Comparison of ENCODE assay signal across 8 cellular contexts in the genomic region with DNA sequence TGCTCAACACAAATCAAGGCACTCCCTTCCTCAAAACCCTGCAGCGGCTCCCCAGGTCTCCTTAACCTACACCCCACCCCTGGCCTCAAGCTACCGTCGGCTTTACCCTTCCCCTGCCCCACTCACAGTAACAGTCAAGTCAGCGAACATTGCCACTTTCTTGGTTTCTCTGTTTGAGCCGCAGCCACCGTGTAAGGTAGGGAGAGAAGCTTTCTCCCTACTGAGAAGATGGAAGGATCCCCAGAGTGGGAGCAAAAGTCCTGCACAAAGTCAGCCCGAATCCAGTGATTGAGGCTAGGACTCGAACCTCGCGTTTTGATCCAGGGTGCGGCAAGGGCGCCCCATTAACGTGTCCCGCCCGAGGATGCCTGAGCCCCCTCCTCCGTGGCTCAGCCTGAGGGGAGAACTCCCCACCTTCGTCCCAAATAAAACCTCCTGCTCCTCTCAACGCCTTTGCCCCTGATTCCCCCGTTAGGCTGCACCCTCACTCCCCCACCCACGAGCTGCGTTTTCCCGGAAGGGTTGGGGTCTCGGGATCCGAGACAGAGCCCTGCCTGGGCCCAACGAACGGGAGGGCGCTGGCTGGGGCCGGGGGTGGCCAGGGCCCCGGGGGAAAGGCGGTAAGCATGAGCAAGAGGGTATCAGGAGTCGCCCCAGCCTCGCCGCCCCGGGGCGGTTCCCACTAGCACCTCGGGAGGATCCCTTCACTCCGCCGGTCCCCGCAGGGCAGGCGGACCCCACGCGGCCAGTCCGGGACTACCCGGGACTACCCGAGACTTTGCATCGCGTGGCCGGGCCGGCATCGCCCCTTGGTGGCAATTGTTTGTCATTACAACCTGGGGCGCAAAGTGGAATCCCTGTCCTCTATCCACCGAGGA. TPM values are rescaled to one million over a fixed set of nuclear protein-coding genes. Genes with fewer than 3 reads are reported as not detected.
DNase-seq lines count a peak whose midpoint lies in the region; ATAC-seq and TF ChIP-seq lines count a peak whose summit lies in the region.

No MANE protein-coding gene starts in this region.

- no peaks in the 10 kb centered on the region for H3K9me3 ChIP-seq in OCI-LY7 (ENCODE audit: low read length)

- CTCF ChIA-PET in OCI-LY7 (lab: Charles Lee; ENCODE audit: unreplicated experiment) = interaction anchor here (0.5 kb wide), 1 partner anchor 56 kb away, joined by 3 read pairs; no protein-coding TSS in a partner anchor

- intact Hi-C loops in OCI-LY7 (cut with micrococcal nuclease; ENCODE audit: unreplicated experiment) = loop anchor here (1.0 to 2.0 kb wide), 2 partner anchors 50 to 114 kb away; no protein-coding TSS in a partner anchor

- BruUV-seq in OCI-LY7 (replicated peaks; lab: Mats Ljungman, UMichigan) = no TSS peak

- H3K36me3 Mint-ChIP-seq in natural killer cell treated with Interleukin-12 subunit alpha and Interleukin-12 subunit beta and Interleukin-15 and Interleukin-18, amount 100 ng/mL, for 72 hours = no peaks in the 10 kb centered on the region

- no peaks in the 10 kb centered on the region for H3K4me1 ChIP-seq in OCI-LY7 (ENCODE audit: insufficient read depth, low read length, poor library complexity, severe bottlenecking)

- POLR2A ChIA-PET in OCI-LY7 (lab: Charles Lee) = no interaction called here

- H3K36me3 ChIP-seq in OCI-LY7 (ENCODE audit: insufficient read depth, low read length) = no peaks in the 10 kb centered on the region

- TF ChIP-seq CTCF in AG09309 (IDR thresholded peaks at IDR 0.05; ENCODE audit: control insufficient read depth, insufficient read depth, low read depth, low read length, missing control alignments) (peak; percentile 91), OCI-LY7 (conservative IDR thresholded peaks at IDR 0.05; ENCODE audit: low read length) (peak; percentile 84), fibroblast of pulmonary artery (IDR thresholded peaks at IDR 0.05; ENCODE audit: low read length, missing control alignments) (peak; percentile 74)

- H3K9me2 ChIP-seq in OCI-LY7 (ENCODE audit: insufficient read depth, low read length) = no peaks in the 10 kb centered on the region

- H3K4me1 Mint-ChIP-seq in natural killer cell treated with Interleukin-12 subunit alpha and Interleukin-12 subunit beta and Interleukin-15 and Interleukin-18, amount 100 ng/mL, for 72 hours (ENCODE audit: low read depth in 2 of 2) = no peaks in the 10 kb centered on the region

- no peaks in the 10 kb centered on the region for H3K9me3 Mint-ChIP-seq in natural killer cell treated with Interleukin-12 subunit alpha and Interleukin-12 subunit beta and Interleukin-15 and Interleukin-18, amount 100 ng/mL, for 72 hours

- no peaks in the 10 kb centered on the region for H3K79me2 ChIP-seq in OCI-LY7 (ENCODE audit: insufficient read depth, low read depth, low read length)

- peak; percentile 83 to 90 for ATAC-seq in natural killer cell treated with Interleukin-12 subunit alpha and Interleukin-12 subunit beta and Interleukin-15 and Interleukin-18, amount 100 ng/mL, for 72 hours
- no peak for ATAC-seq in HG03025 (IDR thresholded peaks at IDR 0.05; ENCODE audit: low FRiP score, unreplicated experiment)

- H3K27ac ChIP-seq in OCI-LY7 (ENCODE audit: low read depth, low read length, poor library complexity, severe bottlenecking) = no peak overlapping the region
- no peak overlapping the region for H3K27ac ChIP-seq in substantia nigra (ENCODE audit: low read depth, low read length, poor library complexity, severe bottlenecking)

- H4K20me1 ChIP-seq in OCI-LY7 (ENCODE audit: insufficient read depth, low read length) = no peaks in the 10 kb centered on the region

- DNase-seq in AG09309 (ENCODE audit: low read depth) (no peak), GM19238 (ENCODE audit: insufficient read length, low spot score) (peak; percentile 60), OCI-LY7 (ENCODE audit: low spot score) (peak; percentile 52), fibroblast of pulmonary artery (ENCODE audit: low read depth) (peak; percentile 68), substantia nigra (lab: John Stamatoyannopoulos, UW) (peak in 45 of 49 donors; percentile 7 to 72 (median 41))
- DNase-seq in activated T-helper 1 cell treated with anti-CD3 and anti-CD28 coated beads, Interleukin-2, amount 50 U/mL, for 16 hours (ENCODE audit: low read depth in 1 of 2, low spot score in 1 of 2) = peak; percentile 38 to 47
- peak; percentile 72 for DNase-seq in natural killer cell treated with Interleukin-12 subunit alpha and Interleukin-12 subunit beta and Interleukin-15 and Interleukin-18, amount 100 ng/mL, for 72 hours (ENCODE audit: low spot score)

- no peak overlapping the region for H3K4me2 ChIP-seq in OCI-LY7 (ENCODE audit: low read length)

- H3K4me3 ChIP-seq in AG09309 (ENCODE audit: control insufficient read depth, low read depth, low read length) = peak overlapping the region; percentile 53
- no peak overlapping the region for H3K4me3 ChIP-seq in OCI-LY7 (ENCODE audit: low read depth, low read length, poor library complexity, severe bottlenecking)
- H3K4me3 ChIP-seq in fibroblast of pulmonary artery (replicated peaks; ENCODE audit: low read depth, low read length) = peak overlapping the region; percentile 49

- H3K4me3 Mint-ChIP-seq in natural killer cell treated with Interleukin-12 subunit alpha and Interleukin-12 subunit beta and Interleukin-15 and Interleukin-18, amount 100 ng/mL, for 72 hours = no peak overlapping the region

- no peak overlapping the region for H2AFZ ChIP-seq in OCI-LY7 (ENCODE audit: low read length)

- H3K27me3 Mint-ChIP-seq in natural killer cell treated with Interleukin-12 subunit alpha and Interleukin-12 subunit beta and Interleukin-15 and Interleukin-18, amount 100 ng/mL, for 72 hours = peaks cover 14 to 15% of the 10 kb centered on the region in 2 donors

- H3K27ac Mint-ChIP-seq in natural killer cell treated with Interleukin-12 subunit alpha and Interleukin-12 subunit beta and Interleukin-15 and Interleukin-18, amount 100 ng/mL, for 72 hours = no peak overlapping the region

RNA-seq across cellular contexts. Expression of gene NAGS, which starts 9.9 kb away (rescaled TPM):
- total RNA-seq in OCI-LY7 (2014; rRNA removed; shearing (Covaris generic)) = 0.32 and 0.54 TPM in 2 replicates
- total RNA-seq in OCI-LY7 (2022) = 0.61 and 1.5 TPM in 2 replicates
- 1 to 10 TPM in 1 of 2 donors, under 1 TPM in 1; 0.70 to 1.9 TPM for total RNA-seq in natural killer cell treated with Interleukin-12 subunit alpha and Interleukin-12 subunit beta and Interleukin-15 and Interleukin-18, amount 100 ng/mL, for 72 hours

RNA-seq across cellular contexts. Expression of gene TMEM101, which starts 20.3 kb away (rescaled TPM):
- total RNA-seq in OCI-LY7 (2014; rRNA removed; shearing (Covaris generic)) = 27.2 and 41.9 TPM in 2 replicates
- 22.5 and 26.5 TPM in 2 replicates for total RNA-seq in OCI-LY7 (2022)
- 10 to 100 TPM; 32.5 TPM for total RNA-seq in natural killer cell treated with Interleukin-12 subunit alpha and Interleukin-12 subunit beta and Interleukin-15 and Interleukin-18, amount 100 ng/mL, for 72 hours

RNA-seq across cellular contexts. Expression of gene PYY, which starts 40.8 kb away (rescaled TPM):
- not detected in 2 replicates for total RNA-seq in OCI-LY7 (2014; rRNA removed; shearing (Covaris generic))
- not detected in 2 replicates for total RNA-seq in OCI-LY7 (2022)
- not detected for total RNA-seq in natural killer cell treated with Interleukin-12 subunit alpha and Interleukin-12 subunit beta and Interleukin-15 and Interleukin-18, amount 100 ng/mL, for 72 hours

RNA-seq across cellular contexts. Expression of gene PPY, which starts 52.2 kb away (rescaled TPM):
- not detected in 2 replicates for total RNA-seq in OCI-LY7 (2014; rRNA removed; shearing (Covaris generic))
- total RNA-seq in OCI-LY7 (2022) = not detected in 2 replicates
- not detected for total RNA-seq in natural killer cell treated with Interleukin-12 subunit alpha and Interleukin-12 subunit beta and Interleukin-15 and Interleukin-18, amount 100 ng/mL, for 72 hours
